9 cellular contexts compared by ENCODE assay signal in the genomic region with DNA sequence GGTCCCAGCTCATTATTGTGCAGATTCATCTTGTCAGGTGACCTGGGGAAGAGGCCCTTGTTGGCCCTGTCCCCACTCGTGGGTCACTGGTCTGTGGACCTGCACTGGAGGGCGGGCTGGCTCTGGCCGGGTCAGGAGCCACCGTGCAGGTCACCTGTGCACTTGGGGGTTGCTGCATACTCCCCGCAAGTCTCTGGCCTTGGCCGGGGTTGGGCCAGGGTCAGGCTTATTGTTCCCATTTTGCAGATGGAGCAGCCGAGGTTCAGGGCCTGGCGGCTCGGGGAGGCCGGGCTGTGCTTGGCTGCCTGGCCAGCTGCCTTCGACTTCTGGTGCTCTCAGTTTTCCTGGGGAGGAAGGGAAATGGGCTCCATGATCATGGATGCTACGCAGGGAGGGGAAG.
"Had no signal": no experiment of that assay in that cellular context is flagged by ENCODE, and none has a peak within 500 bp of the region (broad histone marks: within the 10 kb centered on the region; RNA-seq: fewer than 3 reads in every experiment).

No MANE protein-coding gene starts in this region.

- DNase-seq: GM23248, GOT3, H9, HCEC 1CT, KG1 had no signal

- H3K9ac ChIP-seq: GM23248 had no signal

- H3K27ac ChIP-seq: GM23248, HL-60 had no signal

- H3K4me3 ChIP-seq: GM23248, K562 had no signal

- FAIRE-seq: H54, HepG2, K562 had no signal

- H2AFZ ChIP-seq: GM23248 had no signal
